In the genomic region with DNA sequence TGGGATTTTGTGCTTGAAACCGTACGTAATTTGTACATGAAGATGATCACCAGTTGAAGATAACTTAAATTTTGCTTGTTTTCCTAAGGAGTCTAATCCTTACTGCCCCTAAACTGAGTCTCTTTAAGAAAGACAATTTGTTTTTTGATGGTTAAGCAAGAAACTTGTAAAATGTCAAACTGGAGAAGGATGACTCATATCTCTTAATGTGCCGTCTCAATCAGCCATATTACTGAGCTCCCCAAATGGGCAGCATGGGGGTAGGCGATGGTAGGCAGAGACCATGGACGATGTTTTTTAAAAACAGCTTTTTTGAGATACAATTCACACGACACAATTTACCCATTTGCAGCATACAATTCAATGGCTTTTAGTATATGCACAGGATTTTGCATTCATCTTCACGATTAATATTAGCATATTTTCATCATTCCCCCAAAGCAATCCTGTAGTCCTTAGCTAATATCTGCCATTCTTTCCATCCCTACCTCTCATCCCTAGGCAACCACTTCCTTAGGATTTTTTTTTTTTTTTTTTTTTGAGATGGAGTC, we compare ENCODE assay signal across 1 cellular context.
TF ChIP-seq lines count a peak whose summit lies in the region.

No MANE protein-coding gene starts in this region.

TF ChIP-seq in WTC11, 78 proteins besides CTCF, POLR2A, EP300 and RAD21 (continued from another document):
- TF ChIP-seq, protein P1, sequence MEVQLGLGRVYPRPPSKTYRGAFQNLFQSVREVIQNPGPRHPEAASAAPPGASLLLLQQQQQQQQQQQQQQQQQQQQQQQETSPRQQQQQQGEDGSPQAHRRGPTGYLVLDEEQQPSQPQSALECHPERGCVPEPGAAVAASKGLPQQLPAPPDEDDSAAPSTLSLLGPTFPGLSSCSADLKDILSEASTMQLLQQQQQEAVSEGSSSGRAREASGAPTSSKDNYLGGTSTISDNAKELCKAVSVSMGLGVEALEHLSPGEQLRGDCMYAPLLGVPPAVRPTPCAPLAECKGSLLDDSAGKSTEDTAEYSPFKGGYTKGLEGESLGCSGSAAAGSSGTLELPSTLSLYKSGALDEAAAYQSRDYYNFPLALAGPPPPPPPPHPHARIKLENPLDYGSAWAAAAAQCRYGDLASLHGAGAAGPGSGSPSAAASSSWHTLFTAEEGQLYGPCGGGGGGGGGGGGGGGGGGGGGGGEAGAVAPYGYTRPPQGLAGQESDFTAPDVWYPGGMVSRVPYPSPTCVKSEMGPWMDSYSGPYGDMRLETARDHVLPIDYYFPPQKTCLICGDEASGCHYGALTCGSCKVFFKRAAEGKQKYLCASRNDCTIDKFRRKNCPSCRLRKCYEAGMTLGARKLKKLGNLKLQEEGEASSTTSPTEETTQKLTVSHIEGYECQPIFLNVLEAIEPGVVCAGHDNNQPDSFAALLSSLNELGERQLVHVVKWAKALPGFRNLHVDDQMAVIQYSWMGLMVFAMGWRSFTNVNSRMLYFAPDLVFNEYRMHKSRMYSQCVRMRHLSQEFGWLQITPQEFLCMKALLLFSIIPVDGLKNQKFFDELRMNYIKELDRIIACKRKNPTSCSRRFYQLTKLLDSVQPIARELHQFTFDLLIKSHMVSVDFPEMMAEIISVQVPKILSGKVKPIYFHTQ (CRISPR knock-in tag; IDR thresholded peaks at IDR 0.05), result no peak
- TF ChIP-seq, protein P2, sequence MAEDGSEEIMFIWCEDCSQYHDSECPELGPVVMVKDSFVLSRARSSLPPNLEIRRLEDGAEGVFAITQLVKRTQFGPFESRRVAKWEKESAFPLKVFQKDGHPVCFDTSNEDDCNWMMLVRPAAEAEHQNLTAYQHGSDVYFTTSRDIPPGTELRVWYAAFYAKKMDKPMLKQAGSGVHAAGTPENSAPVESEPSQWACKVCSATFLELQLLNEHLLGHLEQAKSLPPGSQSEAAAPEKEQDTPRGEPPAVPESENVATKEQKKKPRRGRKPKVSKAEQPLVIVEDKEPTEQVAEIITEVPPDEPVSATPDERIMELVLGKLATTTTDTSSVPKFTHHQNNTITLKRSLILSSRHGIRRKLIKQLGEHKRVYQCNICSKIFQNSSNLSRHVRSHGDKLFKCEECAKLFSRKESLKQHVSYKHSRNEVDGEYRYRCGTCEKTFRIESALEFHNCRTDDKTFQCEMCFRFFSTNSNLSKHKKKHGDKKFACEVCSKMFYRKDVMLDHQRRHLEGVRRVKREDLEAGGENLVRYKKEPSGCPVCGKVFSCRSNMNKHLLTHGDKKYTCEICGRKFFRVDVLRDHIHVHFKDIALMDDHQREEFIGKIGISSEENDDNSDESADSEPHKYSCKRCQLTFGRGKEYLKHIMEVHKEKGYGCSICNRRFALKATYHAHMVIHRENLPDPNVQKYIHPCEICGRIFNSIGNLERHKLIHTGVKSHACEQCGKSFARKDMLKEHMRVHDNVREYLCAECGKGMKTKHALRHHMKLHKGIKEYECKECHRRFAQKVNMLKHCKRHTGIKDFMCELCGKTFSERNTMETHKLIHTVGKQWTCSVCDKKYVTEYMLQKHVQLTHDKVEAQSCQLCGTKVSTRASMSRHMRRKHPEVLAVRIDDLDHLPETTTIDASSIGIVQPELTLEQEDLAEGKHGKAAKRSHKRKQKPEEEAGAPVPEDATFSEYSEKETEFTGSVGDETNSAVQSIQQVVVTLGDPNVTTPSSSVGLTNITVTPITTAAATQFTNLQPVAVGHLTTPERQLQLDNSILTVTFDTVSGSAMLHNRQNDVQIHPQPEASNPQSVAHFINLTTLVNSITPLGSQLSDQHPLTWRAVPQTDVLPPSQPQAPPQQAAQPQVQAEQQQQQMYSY (CRISPR knock-in tag; IDR thresholded peaks at IDR 0.05), result no peak
- TF ChIP-seq ZNF263 (CRISPR knock-in tag; IDR thresholded peaks at IDR 0.05; ENCODE audit: low read depth), result no peak
- no peak for TF ChIP-seq TEAD4 (CRISPR knock-in tag; IDR thresholded peaks at IDR 0.05)
- TF ChIP-seq, protein P3, sequence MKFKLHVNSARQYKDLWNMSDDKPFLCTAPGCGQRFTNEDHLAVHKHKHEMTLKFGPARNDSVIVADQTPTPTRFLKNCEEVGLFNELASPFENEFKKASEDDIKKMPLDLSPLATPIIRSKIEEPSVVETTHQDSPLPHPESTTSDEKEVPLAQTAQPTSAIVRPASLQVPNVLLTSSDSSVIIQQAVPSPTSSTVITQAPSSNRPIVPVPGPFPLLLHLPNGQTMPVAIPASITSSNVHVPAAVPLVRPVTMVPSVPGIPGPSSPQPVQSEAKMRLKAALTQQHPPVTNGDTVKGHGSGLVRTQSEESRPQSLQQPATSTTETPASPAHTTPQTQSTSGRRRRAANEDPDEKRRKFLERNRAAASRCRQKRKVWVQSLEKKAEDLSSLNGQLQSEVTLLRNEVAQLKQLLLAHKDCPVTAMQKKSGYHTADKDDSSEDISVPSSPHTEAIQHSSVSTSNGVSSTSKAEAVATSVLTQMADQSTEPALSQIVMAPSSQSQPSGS (CRISPR knock-in tag; IDR thresholded peaks at IDR 0.05; ENCODE audit: borderline replicate concordance, low read depth), result no peak
TF ChIP-seq in WTC11: peak in this region for 0.
